12 cellular contexts compared by ENCODE assay signal in the genomic region with DNA sequence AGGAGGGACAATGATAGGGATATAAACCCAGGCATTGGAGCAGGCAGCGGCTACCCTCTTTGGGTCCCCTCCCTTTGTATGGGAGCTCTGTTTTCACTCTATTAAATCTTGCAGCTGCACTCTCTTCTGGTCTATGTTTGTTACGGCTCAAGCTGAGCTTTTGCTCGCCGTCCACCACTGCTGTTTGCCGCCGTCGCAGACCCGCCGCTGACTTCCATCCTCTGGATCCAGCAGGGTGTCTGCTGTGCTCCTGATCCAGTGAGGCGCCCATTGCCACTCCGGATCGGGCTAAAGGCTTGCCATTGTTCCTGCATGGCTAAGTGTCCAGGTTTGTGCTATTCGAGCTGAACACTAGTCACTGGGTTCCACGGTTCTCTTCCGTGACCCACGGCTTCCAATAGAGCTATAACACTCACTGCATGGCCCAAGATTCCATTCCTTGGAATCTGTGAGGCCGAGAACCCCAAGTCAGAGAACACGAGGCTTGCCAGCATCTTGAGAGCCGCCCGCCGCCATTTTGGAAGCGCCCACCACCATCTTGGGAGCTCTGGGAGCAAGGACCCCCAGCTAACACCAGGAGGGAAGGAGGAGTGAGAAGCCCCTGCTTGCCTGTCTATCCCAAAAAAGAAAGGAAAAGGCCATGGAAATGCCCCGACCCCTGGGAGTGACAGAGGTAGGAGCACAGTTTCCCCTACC. TPM values are rescaled to one million over a fixed set of nuclear protein-coding genes. Genes with fewer than 3 reads are reported as not detected.
"Had no signal": no experiment of that assay in that cellular context is flagged by ENCODE, and none has a peak within 500 bp of the region (broad histone marks: within the 10 kb centered on the region; RNA-seq: fewer than 3 reads in every experiment).

No MANE protein-coding gene starts in this region.

RNA-seq across cellular contexts. Expression of a gene that starts 29.3 kb away (rescaled TPM):
- total RNA-seq: HepG2, HT1080, K562, M059J, OCI-LY7, PC-9, Peyer's patch, Right ventricle myocardium superior, SK-MEL-5, T-cell had no signal
- polyA plus RNA-seq: HepG2, IgD-negative memory B cell, SK-N-SH had no signal
